In genomic region chr7:17134786-17135185, GRCh38 we compare ENCODE assay signal across 11 cellular contexts.
DNase-seq lines count a peak whose midpoint lies in the region; ATAC-seq and TF ChIP-seq lines count a peak whose summit lies in the region.
"Had no signal": no experiment of that assay in that cellular context is flagged by ENCODE, and none has a peak within 500 bp of the region (broad histone marks: within the 10 kb centered on the region; RNA-seq: fewer than 3 reads in every experiment).

No MANE protein-coding gene starts in this region.

- POLR2A ChIA-PET in MCF 10A (lab: Yijun Ruan, JAX) = no interaction called here

- intact Hi-C loops in MCF 10A (cut with micrococcal nuclease) = no loop called here
- intact Hi-C loops in dorsolateral prefrontal cortex (cut with DNase I) = no loop called here

- H3K27ac Mint-ChIP-seq in MCF 10A (ENCODE audit: low read depth, unreplicated experiment) = no peak overlapping the region
- H3K27ac Mint-ChIP-seq: memory B cell had no signal

- CTCF ChIA-PET in MCF 10A (lab: Yijun Ruan, JAX) = no interaction called here

- no peaks in the 10 kb centered on the region for H3K4me1 Mint-ChIP-seq in MCF 10A (ENCODE audit: insufficient read depth, unreplicated experiment)

- TF ChIP-seq CTCF in MCF 10A (IDR thresholded peaks at IDR 0.05; ENCODE audit: unreplicated experiment) = no peak
- TF ChIP-seq CTCF in dorsolateral prefrontal cortex (IDR thresholded peaks at IDR 0.05 in 54 of 56, conservative IDR thresholded peaks at IDR 0.05 in 2 of 56; ENCODE audit: low read depth in 1 of 56, partially characterized antibody in 56 of 56) = no peak

- H3K27me3 ChIP-seq in dorsolateral prefrontal cortex = no peaks in the 10 kb centered on the region

- H3K4me3 ChIP-seq in dorsolateral prefrontal cortex = no peak overlapping the region

- no peak overlapping the region for H3K4me3 Mint-ChIP-seq in MCF 10A (ENCODE audit: unreplicated experiment)
- H3K4me3 Mint-ChIP-seq: memory B cell had no signal

- H3K36me3 Mint-ChIP-seq in MCF 10A (ENCODE audit: insufficient read depth, unreplicated experiment) = no peaks in the 10 kb centered on the region
- H3K36me3 Mint-ChIP-seq: memory B cell had no signal

- peak; percentile 86 for ATAC-seq in GM18505 (IDR thresholded peaks at IDR 0.05; ENCODE audit: unreplicated experiment)
- peak; percentile 93 for ATAC-seq in GM19351 (IDR thresholded peaks at IDR 0.05; ENCODE audit: unreplicated experiment)
- peak; percentile 93 for ATAC-seq in HG02852 (IDR thresholded peaks at IDR 0.05; ENCODE audit: unreplicated experiment)
- peak; percentile 84 for ATAC-seq in HG03575 (IDR thresholded peaks at IDR 0.05; ENCODE audit: extremely low read depth, insufficient number of reproducible peaks, low FRiP score, unreplicated experiment)

- no peak for TF ChIP-seq POLR2A in GM18505 (IDR thresholded peaks at IDR 0.05; ENCODE audit: borderline replicate concordance, extremely low read depth, insufficient read depth, insufficient read length)

- DNase-seq in hippocampal formation (lab: John Stamatoyannopoulos, UW) (no peak), MCF 10A (ENCODE audit: unreplicated experiment) (no peak), dorsolateral prefrontal cortex (no peak), DMS153 treated with DMSO at 0.1 percent for 48 hours (lab: John Stamatoyannopoulos, UW; ENCODE audit: unreplicated experiment) (no peak)
- DNase-seq: central memory CD4-positive, alpha-beta T cell; foreskin fibroblast had no signal

- H3K27me3 Mint-ChIP-seq in MCF 10A (ENCODE audit: insufficient read depth, unreplicated experiment) = no peaks in the 10 kb centered on the region
- H3K27me3 Mint-ChIP-seq: memory B cell had no signal

- no peaks in the 10 kb centered on the region for H3K9me3 Mint-ChIP-seq in MCF 10A (ENCODE audit: unreplicated experiment)
- H3K9me3 Mint-ChIP-seq: memory B cell had no signal

- no TSS peak for BruUV-seq in MCF 10A (replicated peaks; lab: Mats Ljungman, UMichigan)

- no peak overlapping the region for H3K27ac ChIP-seq in dorsolateral prefrontal cortex
